Comparison of ENCODE assay signal across 20 cellular contexts in the genomic region with DNA sequence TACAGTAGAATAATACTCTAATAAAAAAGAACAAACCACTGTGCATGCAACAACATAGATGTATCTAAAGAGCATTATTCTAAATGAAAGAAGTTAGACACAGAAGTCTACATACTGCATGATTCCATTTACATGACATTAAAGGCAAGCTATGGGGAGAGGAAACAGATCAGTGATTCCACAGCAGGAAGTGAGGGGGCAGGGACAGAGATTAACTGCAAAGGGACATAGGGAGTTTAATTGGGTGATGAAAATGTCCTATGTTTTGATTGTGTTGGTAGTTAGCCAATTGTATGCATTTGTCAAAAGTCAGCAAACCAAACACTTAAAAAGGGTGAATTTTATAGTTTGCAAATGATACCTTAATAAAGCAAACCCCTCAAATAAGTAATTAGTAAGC. TPM values are rescaled to one million over a fixed set of nuclear protein-coding genes. Genes with fewer than 3 reads are reported as not detected.
DNase-seq lines count a peak whose midpoint lies in the region; ATAC-seq, FAIRE-seq and TF ChIP-seq lines count a peak whose summit lies in the region.
"Had no signal": no experiment of that assay in that cellular context is flagged by ENCODE, and none has a peak within 500 bp of the region (broad histone marks: within the 10 kb centered on the region; RNA-seq: fewer than 3 reads in every experiment).

No MANE protein-coding gene starts in this region.

- TF ChIP-seq CTCF in K562 (IDR thresholded peaks at IDR 0.05 in 2 of 3, conservative IDR thresholded peaks at IDR 0.05 in 1 of 3; ENCODE audit: insufficient read depth in 2 of 3, low read depth in 1 of 3, low read length in 3 of 3): no peak

- DNase-seq in activated naive CD4-positive, alpha-beta T cell treated with anti-CD3 and anti-CD28 coated beads for 36 hours: peak; percentile 36
- DNase-seq in activated naive CD4-positive, alpha-beta T cell treated with Interleukin-2 at 50 U/mL for 16 hours: no peak
- DNase-seq in K562 (ENCODE audit: extremely low read depth in 1 of 4, low spot score in 3 of 4): no peak
- no peak for DNase-seq in NCI-H446 treated with DMSO at 0.1 percent for 48 hours (lab: John Stamatoyannopoulos, UW)
- DNase-seq: Caco-2, DMS79, GF-D8, Kasumi-1, NCI-H1105, NCI-H1694, NCI-H524, OCI-M1, SIG-M5 had no signal

- TF ChIP-seq EP300 in Ishikawa (IDR thresholded peaks at IDR 0.05; ENCODE audit: borderline replicate concordance) (no peak), K562 (IDR thresholded peaks at IDR 0.05; ENCODE audit: low read length) (no peak)

- no peaks in the 10 kb centered on the region for H3K27me3 Mint-ChIP-seq in activated naive CD4-positive, alpha-beta T cell treated with anti-CD3 and anti-CD28 coated beads for 36 hours (ENCODE audit: low read depth)
- no peaks in the 10 kb centered on the region for H3K27me3 Mint-ChIP-seq in stimulated activated memory B cell treated with anti-CD40 and anti-IgM and Interleukin-4, amounts not matched to agents 10 μg/mL and 1 μg/mL and 100 μg/mL, for 72 hours

- no peaks in the 10 kb centered on the region; a peak in 1 of 5 replicates for H3K4me1 ChIP-seq in K562 (replicated peaks in 1 of 2; ENCODE audit: control insufficient read depth in 2 of 2, insufficient read depth in 2 of 2, low read length in 2 of 2)

- peaks cover 4 to 18% of the 10 kb centered on the region in 2 experiments; a peak in 4 of 5 replicates for H3K27me3 ChIP-seq in K562 (ENCODE audit: control insufficient read depth in 2 of 2, insufficient read depth in 2 of 2, low read length in 2 of 2)

- no peaks in the 10 kb centered on the region for H4K20me1 ChIP-seq in K562 (replicated peaks; ENCODE audit: control insufficient read depth, insufficient read depth, low read length)

- in situ Hi-C loops in K562 (cut with MboI): no loop called here

- no TSS peak for BruUV-seq in K562 (replicated peaks; lab: Mats Ljungman, UMichigan)

- H2AFZ ChIP-seq in K562 (ENCODE audit: low read depth, low read length): no peak overlapping the region

- H3K4me3 Mint-ChIP-seq in activated naive CD4-positive, alpha-beta T cell treated with anti-CD3 and anti-CD28 coated beads for 36 hours: no peak overlapping the region
- no peak overlapping the region for H3K4me3 Mint-ChIP-seq in stimulated activated memory B cell treated with anti-CD40 and anti-IgM and Interleukin-4, amounts not matched to agents 10 μg/mL and 1 μg/mL and 100 μg/mL, for 72 hours
- H3K4me3 Mint-ChIP-seq: CD14-positive monocyte had no signal

- no peak for FAIRE-seq in K562 (lab: Jason Lieb, UNC)
- FAIRE-seq: A204.1, H1 had no signal

- TF ChIP-seq POLR2A in K562 (conservative IDR thresholded peaks at IDR 0.05): no peak

- H3K36me3 ChIP-seq in K562 (ENCODE audit: control insufficient read depth, insufficient read depth, low read length): no peaks in the 10 kb centered on the region

- H3K27ac ChIP-seq in K562 (ENCODE audit: extremely low read depth, low read depth, low read length): no peak overlapping the region

- peaks cover 4% of the 10 kb centered on the region for H3K36me3 Mint-ChIP-seq in activated naive CD4-positive, alpha-beta T cell treated with anti-CD3 and anti-CD28 coated beads for 36 hours (ENCODE audit: low read depth)
- peaks cover 10% of the 10 kb centered on the region for H3K36me3 Mint-ChIP-seq in stimulated activated memory B cell treated with anti-CD40 and anti-IgM and Interleukin-4, amounts not matched to agents 10 μg/mL and 1 μg/mL and 100 μg/mL, for 72 hours

- ATAC-seq in K562: no peak
- no peak for ATAC-seq in stimulated activated memory B cell treated with anti-CD40 and anti-IgM and Interleukin-4, amounts not matched to agents 10 μg/mL and 1 μg/mL and 100 μg/mL, for 72 hours
- no peak for ATAC-seq in activated CD4-positive, CD25-positive, alpha-beta regulatory T cell treated with anti-CD3 and anti-CD28 coated beads, Interleukin-2, amount 50 U/mL, for 24 hours
- ATAC-seq in HG02678 (IDR thresholded peaks at IDR 0.05; ENCODE audit: unreplicated experiment): no peak

- CTCF ChIA-PET in activated naive CD4-positive, alpha-beta T cell treated with anti-CD3 and anti-CD28 coated beads for 36 hours (lab: Charles Lee): interaction anchor here (2.9 kb wide), 1 partner anchor 9 kb away, joined by 25 read pairs; no protein-coding TSS in a partner anchor
- CTCF ChIA-PET in K562 (lab: Yijun Ruan, JAX; ENCODE audit: low intra/inter-chr PET ratio): no interaction called here

- TF ChIP-seq RAD21 in Ishikawa (IDR thresholded peaks at IDR 0.05; ENCODE audit: low read depth) (no peak), K562 (CRISPR knock-in tag; conservative IDR thresholded peaks at IDR 0.05 in 1 of 2, IDR thresholded peaks at IDR 0.05 in 1 of 2) (no peak)

- H3K4me3 ChIP-seq in K562: no peak overlapping the region

- H3K9me3 Mint-ChIP-seq in activated naive CD4-positive, alpha-beta T cell treated with anti-CD3 and anti-CD28 coated beads for 36 hours: peaks cover 4% of the 10 kb centered on the region
- no peaks in the 10 kb centered on the region for H3K9me3 Mint-ChIP-seq in stimulated activated memory B cell treated with anti-CD40 and anti-IgM and Interleukin-4, amounts not matched to agents 10 μg/mL and 1 μg/mL and 100 μg/mL, for 72 hours

- peaks cover 72% of the 10 kb centered on the region for H3K4me1 Mint-ChIP-seq in activated naive CD4-positive, alpha-beta T cell treated with anti-CD3 and anti-CD28 coated beads for 36 hours (ENCODE audit: low read depth)
- H3K4me1 Mint-ChIP-seq in stimulated activated memory B cell treated with anti-CD40 and anti-IgM and Interleukin-4, amounts not matched to agents 10 μg/mL and 1 μg/mL and 100 μg/mL, for 72 hours: peaks cover 93% of the 10 kb centered on the region

- H3K9me3 ChIP-seq in K562 (replicated peaks; ENCODE audit: control insufficient read depth, insufficient read depth, low read depth, low read length): no peaks in the 10 kb centered on the region
- H3K9me3 ChIP-seq: Caco-2 had no signal

- POLR2A ChIA-PET in K562 (lab: Yijun Ruan, JAX): interaction anchor here (0.6 kb wide), 1 partner anchor 1812 kb away, joined by 4 read pairs; no protein-coding TSS in a partner anchor

- intact Hi-C loops in activated naive CD4-positive, alpha-beta T cell treated with anti-CD3 and anti-CD28 coated beads for 36 hours (cut with micrococcal nuclease): loop anchor here (5.0 kb wide), 1 partner anchor 53 kb away; no protein-coding TSS in a partner anchor
- intact Hi-C loops in K562 (cut with micrococcal nuclease): no loop called here

- no peaks in the 10 kb centered on the region for H3K79me2 ChIP-seq in K562 (ENCODE audit: control insufficient read depth, insufficient read depth, low read length)

- no peak overlapping the region for H3K27ac Mint-ChIP-seq in activated naive CD4-positive, alpha-beta T cell treated with anti-CD3 and anti-CD28 coated beads for 36 hours
- H3K27ac Mint-ChIP-seq in stimulated activated memory B cell treated with anti-CD40 and anti-IgM and Interleukin-4, amounts not matched to agents 10 μg/mL and 1 μg/mL and 100 μg/mL, for 72 hours: peak overlapping the region; percentile 35

- H3K9ac ChIP-seq in K562 (ENCODE audit: insufficient read depth in 1 of 2, low read depth in 2 of 2, low read length in 2 of 2): no peak overlapping the region

- H3K4me2 ChIP-seq in K562 (ENCODE audit: insufficient read depth, low read length): no peak overlapping the region

- H3K9me1 ChIP-seq in K562 (ENCODE audit: control insufficient read depth, insufficient read depth, low read length): no peaks in the 10 kb centered on the region

RNA-seq across cellular contexts. Expression of a gene that starts 13.8 kb away (rescaled TPM):
- total RNA-seq in activated naive CD4-positive, alpha-beta T cell treated with anti-CD3 and anti-CD28 coated beads for 36 hours: 1 to 10 TPM; 1.5 to 1.8 TPM
- 11.2 and 13.2 TPM in 2 replicates for total RNA-seq in K562 (2011; cell fraction: chromatin; rRNA removed; ENCODE audit: low replicate concordance)
- total RNA-seq in K562 (2011; cell fraction: nucleolus; rRNA removed): 5.3 and 6.4 TPM in 2 replicates
- 6.7 and 10.9 TPM in 2 replicates for total RNA-seq in K562 (2011; cell fraction: nucleoplasm; rRNA removed)
- 2.1 and 3.8 TPM in 2 replicates for total RNA-seq in K562 (2014; rRNA removed)
- total RNA-seq in K562 (2014; rRNA removed; fragmentation: Illumina TruSeq; extraction: Trizol): 2.0 and 2.4 TPM in 2 replicates
- 1.8 and 1.9 TPM in 2 replicates for total RNA-seq in K562 (2015; rRNA removed; fragmentation: Illumina TruSeq; extraction: Trizol)
- 1.5 and 1.6 TPM in 2 replicates for total RNA-seq in K562 (2021)
- polyA plus RNA-seq in K562 (2011; rRNA removed): 3.5 and 5.5 TPM in 2 replicates
- 0.46 and 2.0 TPM in 2 replicates for polyA plus RNA-seq in K562 (2011; cell fraction: cytosol; rRNA removed)
- 21.0 and 26.9 TPM in 2 replicates for polyA plus RNA-seq in K562 (2011; cell fraction: nucleus; rRNA removed)
- polyA plus RNA-seq in K562 (2012): 1.2 and 4.0 TPM in 2 replicates
- polyA plus RNA-seq in K562 (2014; fragmentation: Illumina TruSeq; extraction: Trizol): 1.0 and 1.8 TPM in 2 replicates
- polyA plus RNA-seq in K562 (2014; fragmentation: Nextera tagmentation; extraction: Ambion mirVana): 1 to 10 TPM; 1.9 to 2.0 TPM
- 3.0 and 3.7 TPM in 2 replicates for polyA plus RNA-seq in K562 (2014; rRNA removed)
- 3.3 and 4.4 TPM in 2 replicates for polyA minus RNA-seq in K562 (2011; rRNA and poly(A)+ RNA removed)
- 2.1 TPM in 1 of 2 replicates, not detected in the other for polyA minus RNA-seq in K562 (2011; cell fraction: cytosol; rRNA and poly(A)+ RNA removed)
- 6.7 and 11.4 TPM in 2 replicates for polyA minus RNA-seq in K562 (2011; cell fraction: nucleus; rRNA and poly(A)+ RNA removed)

RNA-seq across cellular contexts. Expression of a gene that starts 36.7 kb away (rescaled TPM):
- total RNA-seq in activated naive CD4-positive, alpha-beta T cell treated with anti-CD3 and anti-CD28 coated beads for 36 hours: 10 to 100 TPM in 1 of 2 experiments, 1 to 10 TPM in 1; 9.0 to 10.7 TPM
- 37.8 and 39.7 TPM in 2 replicates for total RNA-seq in K562 (2011; cell fraction: chromatin; rRNA removed; ENCODE audit: low replicate concordance)
- total RNA-seq in K562 (2011; cell fraction: nucleolus; rRNA removed): 15.2 and 19.1 TPM in 2 replicates
- total RNA-seq in K562 (2011; cell fraction: nucleoplasm; rRNA removed): 20.8 and 22.1 TPM in 2 replicates
- total RNA-seq in K562 (2014; rRNA removed) (17.7 and 22.7 TPM in 2 replicates), K562 (2014; rRNA removed; fragmentation: Illumina TruSeq; extraction: Trizol) (26.2 and 26.8 TPM in 2 replicates), K562 (2015; rRNA removed; fragmentation: Illumina TruSeq; extraction: Trizol) (21.1 and 21.2 TPM in 2 replicates), K562 (2021) (18.4 and 20.9 TPM in 2 replicates)
- polyA plus RNA-seq in K562 (2011; rRNA removed) (26.0 and 31.1 TPM in 2 replicates), K562 (2014; fragmentation: Illumina TruSeq; extraction: Trizol) (18.4 and 22.2 TPM in 2 replicates), K562 (2014; fragmentation: Nextera tagmentation; extraction: Ambion mirVana) (10 to 100 TPM; 18.9 to 21.4 TPM), K562 (2014; rRNA removed) (16.2 and 17.9 TPM in 2 replicates)
- 22.3 and 24.5 TPM in 2 replicates for polyA plus RNA-seq in K562 (2011; cell fraction: cytosol; rRNA removed)
- polyA plus RNA-seq in K562 (2011; cell fraction: nucleus; rRNA removed): 25.8 and 29.2 TPM in 2 replicates
- polyA plus RNA-seq in K562 (2012): 12.0 and 15.4 TPM in 2 replicates
- polyA minus RNA-seq in K562 (2011; rRNA and poly(A)+ RNA removed): 37.0 and 46.7 TPM in 2 replicates
- polyA minus RNA-seq in K562 (2011; cell fraction: cytosol; rRNA and poly(A)+ RNA removed): 10.2 and 16.4 TPM in 2 replicates
- 14.7 and 22.3 TPM in 2 replicates for polyA minus RNA-seq in K562 (2011; cell fraction: nucleus; rRNA and poly(A)+ RNA removed)

RNA-seq across cellular contexts. Expression of a gene that starts 40.1 kb away (rescaled TPM):
- 10 to 100 TPM; 30.0 to 30.5 TPM for total RNA-seq in activated naive CD4-positive, alpha-beta T cell treated with anti-CD3 and anti-CD28 coated beads for 36 hours
- 67.7 and 181 TPM in 2 replicates for total RNA-seq in K562 (2011; cell fraction: chromatin; rRNA removed; ENCODE audit: low replicate concordance)
- 41.2 and 54.1 TPM in 2 replicates for total RNA-seq in K562 (2011; cell fraction: nucleolus; rRNA removed)
- 96.7 and 127 TPM in 2 replicates for total RNA-seq in K562 (2011; cell fraction: nucleoplasm; rRNA removed)
- 68.1 and 71.4 TPM in 2 replicates for total RNA-seq in K562 (2014; rRNA removed)
- total RNA-seq in K562 (2014; rRNA removed; fragmentation: Illumina TruSeq; extraction: Trizol): 63.8 and 65.7 TPM in 2 replicates
- 67.1 and 67.7 TPM in 2 replicates for total RNA-seq in K562 (2015; rRNA removed; fragmentation: Illumina TruSeq; extraction: Trizol)
- 44.4 and 49.3 TPM in 2 replicates for total RNA-seq in K562 (2021)
- polyA plus RNA-seq in K562 (2011; rRNA removed): 29.9 and 40.1 TPM in 2 replicates
- polyA plus RNA-seq in K562 (2011; cell fraction: cytosol; rRNA removed): 9.7 and 18.6 TPM in 2 replicates
- polyA plus RNA-seq in K562 (2011; cell fraction: nucleus; rRNA removed): 30.8 and 40.9 TPM in 2 replicates
- polyA plus RNA-seq in K562 (2012): 62.1 and 74.3 TPM in 2 replicates
- 48.7 and 63.9 TPM in 2 replicates for polyA plus RNA-seq in K562 (2014; fragmentation: Illumina TruSeq; extraction: Trizol)
- polyA plus RNA-seq in K562 (2014; fragmentation: Nextera tagmentation; extraction: Ambion mirVana): 10 to 100 TPM; 14.8 to 16.7 TPM
- polyA plus RNA-seq in K562 (2014; rRNA removed): 74.7 and 77.0 TPM in 2 replicates
- polyA minus RNA-seq in K562 (2011; rRNA and poly(A)+ RNA removed): 31.1 and 34.9 TPM in 2 replicates
- 15.9 and 17.4 TPM in 2 replicates for polyA minus RNA-seq in K562 (2011; cell fraction: cytosol; rRNA and poly(A)+ RNA removed)
- polyA minus RNA-seq in K562 (2011; cell fraction: nucleus; rRNA and poly(A)+ RNA removed): 25.2 and 45.9 TPM in 2 replicates
